Comparison of ENCODE assay signal across 24 cellular contexts in the genomic region with DNA sequence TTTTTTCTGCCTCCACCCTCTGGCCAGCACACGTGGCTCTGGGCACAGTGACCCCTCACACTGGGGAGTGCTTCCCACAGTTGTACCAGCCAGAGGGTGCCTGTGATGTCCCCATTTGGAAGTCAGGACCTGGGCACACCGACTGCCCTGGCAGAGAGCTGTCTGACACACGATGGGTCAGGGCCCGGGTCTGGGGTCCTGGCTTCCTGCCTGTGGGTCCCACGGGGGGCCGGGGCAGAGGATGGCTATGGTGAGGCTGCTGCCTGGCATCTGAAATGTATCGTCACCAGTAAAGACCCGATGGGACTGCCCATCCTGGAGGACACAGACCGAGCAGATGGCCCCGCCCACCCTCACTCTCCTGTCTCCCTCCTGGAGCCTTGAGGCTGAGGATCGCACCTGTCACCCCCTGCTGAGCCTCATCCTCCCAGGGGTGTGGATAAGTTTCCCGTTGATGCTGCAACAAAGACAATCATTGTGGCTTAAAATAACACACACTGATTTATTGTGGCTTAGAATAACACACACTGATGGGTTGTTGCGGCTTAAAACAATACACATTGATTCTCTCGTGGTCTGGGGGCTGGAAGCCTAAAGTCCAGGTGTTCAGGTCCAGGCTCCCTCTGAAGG.
"Had no signal": no experiment of that assay in that cellular context is flagged by ENCODE, and none has a peak within 500 bp of the region (broad histone marks: within the 10 kb centered on the region; RNA-seq: fewer than 3 reads in every experiment).

No MANE protein-coding gene starts in this region.

- H3K27me3 Mint-ChIP-seq: activated naive CD8-positive, alpha-beta T cell had no signal

- H3K9me3 ChIP-seq: esophagus squamous epithelium, left lung, lower lobe of right lung, spleen, suprapubic skin, tibial artery, upper lobe of right lung had no signal

- H3K4me1 Mint-ChIP-seq: natural killer cell had no signal

- DNase-seq: activated CD4-positive, alpha-beta T cell treated with anti-CD3 and anti-CD28 coated beads for 48 hours; activated CD4-positive, alpha-beta T cell treated with anti-CD3 and anti-CD28 coated beads, Interleukin-2, amount 50 U/mL, for 48 hours; activated CD8-positive, alpha-beta memory T cell treated with anti-CD3 and anti-CD28 coated beads for 24 hours; activated effector memory CD4-positive, alpha-beta T cell treated with Interleukin-2 at 50 U/mL for 16 hours; activated naive CD4-positive, alpha-beta T cell treated with Interleukin-2 at 50 U/mL for 16 hours; anterior cingulate cortex; dermis blood vessel endothelial cell; effector CD4-positive, alpha-beta T cell; esophagus squamous epithelium; foreskin melanocyte; left lung; lower lobe of right lung; mesendoderm; natural killer cell; posterior cingulate gyrus; right cardiac atrium; spleen; stimulated activated naive CD4-positive, alpha-beta T cell; tibial artery; upper lobe of right lung had no signal

- ATAC-seq: activated CD4-positive, CD25-positive, alpha-beta regulatory T cell treated with anti-CD3 and anti-CD28 coated beads, Interleukin-2, amount 50 U/mL, for 24 hours; left lung; lower lobe of right lung; natural killer cell; right cardiac atrium; upper lobe of right lung had no signal

- H3K4me3 Mint-ChIP-seq: activated naive CD8-positive, alpha-beta T cell; natural killer cell; neural progenitor cell had no signal

- H3K27ac Mint-ChIP-seq: activated naive CD8-positive, alpha-beta T cell; natural killer cell; neural progenitor cell had no signal

- H3K9me3 Mint-ChIP-seq: natural killer cell, neural progenitor cell had no signal

- H3K36me3 Mint-ChIP-seq: activated naive CD8-positive, alpha-beta T cell; natural killer cell; neural progenitor cell had no signal
